1 cellular context compared by ENCODE assay signal in genomic region chr19:49656456-49657109, GRCh38.
A peak's percentile ranks its signal among the peaks of the same experiment; 100 is the strongest.
TF ChIP-seq lines count a peak whose summit lies in the region.

No MANE protein-coding gene starts in this region.

TF ChIP-seq in K562, 482 proteins besides CTCF, POLR2A, EP300 and RAD21:
- TF ChIP-seq POLR2G (IDR thresholded peaks at IDR 0.05; ENCODE audit: low read depth, low read length) (0 out of 2 replicates have a peak, but pooled peaks have one; percentile 4), HOXB6 (CRISPR knock-in tag; IDR thresholded peaks at IDR 0.05; ENCODE audit: borderline replicate concordance) (no peak)
TF ChIP-seq in K562: peak in this region for 1.
